ENCODE assay signal across 8 cellular contexts in genomic region chr9:123637940-123638634, GRCh38.
A peak's percentile ranks its signal among the peaks of the same experiment; 100 is the strongest.
DNase-seq lines count a peak whose midpoint lies in the region; ATAC-seq and TF ChIP-seq lines count a peak whose summit lies in the region.

No MANE protein-coding gene starts in this region.

- intact Hi-C loops in Calu3 (cut with micrococcal nuclease; ENCODE audit: unreplicated experiment) (no loop called here), A673 (cut with micrococcal nuclease; ENCODE audit: unreplicated experiment) (no loop called here), left ventricle myocardium inferior (cut with micrococcal nuclease) (no loop called here)

- H3K27ac ChIP-seq in mucosa of rectum (ENCODE audit: low read depth in 2 of 2, low read length in 2 of 2) (peak overlapping the region; percentile 19 to 45), A673 (ENCODE audit: low read depth, low read length, poor library complexity, severe bottlenecking) (no peak overlapping the region), left ventricle myocardium inferior (replicated peaks) (no peak overlapping the region)

- peak overlapping the region; percentile 44 to 71 for H3K4me3 ChIP-seq in mucosa of rectum (ENCODE audit: low read length in 2 of 2)
- no peak overlapping the region for H3K4me3 ChIP-seq in A673 (ENCODE audit: low read depth, low read length, poor library complexity, severe bottlenecking)
- no peak overlapping the region for H3K4me3 ChIP-seq in left ventricle myocardium inferior

- TF ChIP-seq CTCF in Calu3 (IDR thresholded peaks at IDR 0.05; ENCODE audit: unreplicated experiment) (no peak), A673 (conservative IDR thresholded peaks at IDR 0.05; ENCODE audit: low read depth, low read length) (no peak), left ventricle myocardium inferior (IDR thresholded peaks at IDR 0.05; ENCODE audit: borderline replicate concordance) (no peak)

- ATAC-seq in HG03175 (IDR thresholded peaks at IDR 0.05; ENCODE audit: unreplicated experiment) (peak; percentile 63), GM21526 (IDR thresholded peaks at IDR 0.05; ENCODE audit: low FRiP score, unreplicated experiment) (no peak)
- ATAC-seq in activated CD8-positive, alpha-beta T cell treated with anti-CD3 and anti-CD28 coated beads, Interleukin-2, amount 10 ng/mL, durations not matched to agents 7 days and 5 days: peak; percentile 86

- H3K9me3 Mint-ChIP-seq in Calu3 (ENCODE audit: low read depth, unreplicated experiment): no peaks in the 10 kb centered on the region
- no peaks in the 10 kb centered on the region for H3K9me3 Mint-ChIP-seq in activated CD8-positive, alpha-beta T cell treated with anti-CD3 and anti-CD28 coated beads, Interleukin-2, amount 10 ng/mL, durations not matched to agents 7 days and 5 days (ENCODE audit: insufficient read depth)

- no peak overlapping the region for H3K27ac Mint-ChIP-seq in Calu3 (ENCODE audit: unreplicated experiment)
- peak overlapping the region; percentile 77 for H3K27ac Mint-ChIP-seq in activated CD8-positive, alpha-beta T cell treated with anti-CD3 and anti-CD28 coated beads, Interleukin-2, amount 10 ng/mL, durations not matched to agents 7 days and 5 days

- no peaks in the 10 kb centered on the region for H3K4me1 Mint-ChIP-seq in Calu3 (ENCODE audit: low read depth, unreplicated experiment)
- peaks cover 53% of the 10 kb centered on the region for H3K4me1 Mint-ChIP-seq in activated CD8-positive, alpha-beta T cell treated with anti-CD3 and anti-CD28 coated beads, Interleukin-2, amount 10 ng/mL, durations not matched to agents 7 days and 5 days (ENCODE audit: low read depth)

- H3K27me3 ChIP-seq in mucosa of rectum (ENCODE audit: control insufficient read depth in 2 of 2, insufficient read depth in 2 of 2, low read length in 2 of 2): no peaks in the 10 kb centered on the region
- H3K27me3 ChIP-seq in A673 (replicated peaks; ENCODE audit: insufficient read depth, low read depth, low read length, poor library complexity): no peaks in the 10 kb centered on the region
- H3K27me3 ChIP-seq in left ventricle myocardium inferior (ENCODE audit: low read depth): no peaks in the 10 kb centered on the region

- H3K36me3 ChIP-seq in mucosa of rectum (ENCODE audit: control insufficient read depth in 2 of 2, insufficient read depth in 2 of 2, low read length in 2 of 2) (no peaks in the 10 kb centered on the region), A673 (ENCODE audit: insufficient read depth, low read length, poor library complexity, severe bottlenecking) (no peaks in the 10 kb centered on the region), left ventricle myocardium inferior (no peaks in the 10 kb centered on the region)

- CTCF ChIA-PET in Calu3 (lab: Charles Lee) (interaction anchor here (0.6 kb wide), 2 partner anchors 17 to 1108 kb away, joined by 3 to 7 read pairs; no protein-coding TSS in a partner anchor), A673 (lab: Charles Lee) (no interaction called here)
- CTCF ChIA-PET in activated CD8-positive, alpha-beta T cell treated with anti-CD3 and anti-CD28 coated beads, Interleukin-2, amount 10 ng/mL, durations not matched to agents 7 days and 5 days (lab: Charles Lee): interaction anchor here (0.7 to 1.6 kb wide), 5 partner anchors 9 to 403 kb away, joined by 3 to 8 read pairs (median 3); no protein-coding TSS in a partner anchor

- H3K9ac ChIP-seq in mucosa of rectum (ENCODE audit: low read depth in 1 of 2, low read length in 2 of 2): peak overlapping the region in 1 of 2 donors; percentile 12

- no peaks in the 10 kb centered on the region for H3K27me3 Mint-ChIP-seq in Calu3 (ENCODE audit: unreplicated experiment)
- peaks cover 25% of the 10 kb centered on the region for H3K27me3 Mint-ChIP-seq in activated CD8-positive, alpha-beta T cell treated with anti-CD3 and anti-CD28 coated beads, Interleukin-2, amount 10 ng/mL, durations not matched to agents 7 days and 5 days (ENCODE audit: low read depth)

- no peaks in the 10 kb centered on the region for H3K36me3 Mint-ChIP-seq in Calu3 (ENCODE audit: insufficient read depth, unreplicated experiment)
- H3K36me3 Mint-ChIP-seq in activated CD8-positive, alpha-beta T cell treated with anti-CD3 and anti-CD28 coated beads, Interleukin-2, amount 10 ng/mL, durations not matched to agents 7 days and 5 days (ENCODE audit: low read depth): peaks cover 1% of the 10 kb centered on the region

- peak overlapping the region; percentile 68 for H3K4me3 Mint-ChIP-seq in Calu3 (ENCODE audit: low read depth, unreplicated experiment)
- H3K4me3 Mint-ChIP-seq in activated CD8-positive, alpha-beta T cell treated with anti-CD3 and anti-CD28 coated beads, Interleukin-2, amount 10 ng/mL, durations not matched to agents 7 days and 5 days: peak overlapping the region; percentile 74

- H3K9me3 ChIP-seq in mucosa of rectum (ENCODE audit: control insufficient read depth in 2 of 2, low read length in 2 of 2): no peaks in the 10 kb centered on the region
- no peaks in the 10 kb centered on the region for H3K9me3 ChIP-seq in A673 (ENCODE audit: low read depth, low read length, poor library complexity, severe bottlenecking)
- H3K9me3 ChIP-seq in left ventricle myocardium inferior (replicated peaks): no peaks in the 10 kb centered on the region

- POLR2A ChIA-PET in activated CD8-positive, alpha-beta T cell treated with anti-CD3 and anti-CD28 coated beads, Interleukin-2, amount 10 ng/mL, durations not matched to agents 7 days and 5 days (lab: Charles Lee): interaction anchor here (0.6 to 0.9 kb wide), 2 partner anchors 21 to 114 kb away, joined by 3 to 4 read pairs; no protein-coding TSS in a partner anchor
- POLR2A ChIA-PET in A673 (lab: Charles Lee; ENCODE audit: low non-redundant PET): no interaction called here

- DNase-seq in Calu3 (no peak), A673 (ENCODE audit: low spot score) (no peak), left ventricle myocardium inferior (no peak), NCI-H1048 (lab: John Stamatoyannopoulos, UW) (no peak)
- peak; percentile 83 for DNase-seq in activated CD8-positive, alpha-beta T cell treated with anti-CD3 and anti-CD28 coated beads, Interleukin-2, amount 10 ng/mL, durations not matched to agents 7 days and 5 days

- no TSS peak for BruUV-seq in Calu3 (replicated peaks; lab: Mats Ljungman, UMichigan)
- BruUV-seq in A673 (replicated peaks; lab: Mats Ljungman, UMichigan): no TSS peak

- H3K4me1 ChIP-seq in mucosa of rectum (ENCODE audit: control insufficient read depth in 2 of 2, insufficient read depth in 2 of 2, low read length in 2 of 2) (peaks cover 4 to 17% of the 10 kb centered on the region in 2 donors), A673 (ENCODE audit: insufficient read depth, low read length, poor library complexity, severe bottlenecking) (peaks cover 8% of the 10 kb centered on the region), left ventricle myocardium inferior (peaks cover 26% of the 10 kb centered on the region)

Comparison
In these comparisons a context has a peak if more than half of its experiments do, and no peak if none do; other contexts are left out.
1. H3K27ac ChIP-seq: peak in mucosa of rectum (2 of 2); none in A673 (single experiment) and left ventricle myocardium inferior (single experiment).
2. H3K4me3 ChIP-seq: peak in mucosa of rectum (2 of 2); none in A673 (single experiment) and left ventricle myocardium inferior (single experiment).